ENCODE assay signal across 8 cellular contexts in genomic region chr1:167220537-167221125, GRCh38. TPM values are rescaled to one million over a fixed set of nuclear protein-coding genes. Genes with fewer than 3 reads are reported as not detected.
DNase-seq lines count a peak whose midpoint lies in the region; ATAC-seq and TF ChIP-seq lines count a peak whose summit lies in the region.

Gene POU2F1 (plus strand): TSS chr1:167220886. CDS start chr1:167220898, 12 bp downstream.

- peak; percentile 33 for TF ChIP-seq POLR2A in testis (IDR thresholded peaks at IDR 0.05)

- no peaks in the 10 kb centered on the region for H3K9me3 ChIP-seq in testis

- no peaks in the 10 kb centered on the region for H3K27me3 ChIP-seq in testis

- peaks cover 6 to 11% of the 10 kb centered on the region in 2 donors for H3K36me3 Mint-ChIP-seq in activated naive CD4-positive, alpha-beta T cell treated with anti-CD3 and anti-CD28 coated beads, Interleukin-2, amount 50 U/mL, for 72 hours

- H3K4me3 ChIP-seq in testis = peak within 1 kb of the TSS; percentile 91 to 97

- peaks cover 18% of the 10 kb centered on the region for H3K4me1 ChIP-seq in testis

- ATAC-seq in HG02610 (IDR thresholded peaks at IDR 0.05; ENCODE audit: unreplicated experiment) = peak; percentile 63
- ATAC-seq in activated naive CD4-positive, alpha-beta T cell treated with anti-CD3 and anti-CD28 coated beads, Interleukin-2, amount 50 U/mL, for 72 hours = peak; percentile 69 to 81
- peak; percentile 97 for ATAC-seq in omental fat pad (ENCODE audit: low FRiP score)

- peak within 1 kb of the TSS; percentile 95 to 98 for H3K27ac Mint-ChIP-seq in activated naive CD4-positive, alpha-beta T cell treated with anti-CD3 and anti-CD28 coated beads, Interleukin-2, amount 50 U/mL, for 72 hours

- H3K27ac ChIP-seq in testis = peak within 1 kb of the TSS; percentile 98

- 0% methylated on average over 36 to 53 of the region's 53 CpGs for WGBS in testis, 2 donors

- DNase-seq in GM10266 (ENCODE audit: extremely low spot score) (peak; percentile 94), NCI-H1092 (lab: John Stamatoyannopoulos, UW) (peak; percentile 99), SKM-1 (lab: John Stamatoyannopoulos, UW; ENCODE audit: unreplicated experiment) (peak; percentile 100), glomerular visceral epithelial cell (ENCODE audit: extremely low spot score) (peak; percentile 100), omental fat pad (ENCODE audit: low spot score) (peak; percentile 97), testis (peak; percentile 97)
- DNase-seq in activated naive CD4-positive, alpha-beta T cell treated with anti-CD3 and anti-CD28 coated beads, Interleukin-2, amount 50 U/mL, for 72 hours (ENCODE audit: low spot score in 2 of 2) = peak; percentile 96 to 99

- no peaks in the 10 kb centered on the region for H3K36me3 ChIP-seq in testis (ENCODE audit: low read depth, missing control alignments)

- peak; percentile 57 for TF ChIP-seq CTCF in GM10266 (IDR thresholded peaks at IDR 0.05; ENCODE audit: control insufficient read depth, insufficient read depth, low read depth, missing control alignments)
- no peak for TF ChIP-seq CTCF in omental fat pad (IDR thresholded peaks at IDR 0.05)
- peak; percentile 66 to 75 (median 67) for TF ChIP-seq CTCF in testis (IDR thresholded peaks at IDR 0.05)

- intact Hi-C loops in testis (cut with DNase I; ENCODE audit: low total_unique reads) = no loop called here

- H3K9me3 Mint-ChIP-seq in activated naive CD4-positive, alpha-beta T cell treated with anti-CD3 and anti-CD28 coated beads, Interleukin-2, amount 50 U/mL, for 72 hours = no peaks in the 10 kb centered on the region

RNA-seq across cellular contexts. Expression of gene POU2F1, which starts in this region (rescaled TPM):
- 10 to 100 TPM; 32.0 to 32.1 TPM for total RNA-seq in activated naive CD4-positive, alpha-beta T cell treated with anti-CD3 and anti-CD28 coated beads, Interleukin-2, amount 50 U/mL, for 72 hours
- 10 to 100 TPM; 10.3 to 18.9 (median 13.5) TPM for total RNA-seq in omental fat pad
- total RNA-seq in testis = 10 to 100 TPM; 36.0 to 36.9 TPM
- 17.1 TPM for polyA plus RNA-seq in testis (ENCODE audit: insufficient read depth, low read depth, low replicate concordance)

Comparison
In these comparisons a context has a peak if more than half of its experiments do, and no peak if none do; other contexts are left out.
1. Peak in every context shown above with its lines: DNase-seq, ATAC-seq, H3K4me3 ChIP-seq and H3K27ac ChIP-seq.
2. CTCF ChIP-seq: peak in GM10266 (single experiment) and testis (3 of 3); none in omental fat pad (0 of 3).